23 cellular contexts compared by ENCODE assay signal in the genomic region with DNA sequence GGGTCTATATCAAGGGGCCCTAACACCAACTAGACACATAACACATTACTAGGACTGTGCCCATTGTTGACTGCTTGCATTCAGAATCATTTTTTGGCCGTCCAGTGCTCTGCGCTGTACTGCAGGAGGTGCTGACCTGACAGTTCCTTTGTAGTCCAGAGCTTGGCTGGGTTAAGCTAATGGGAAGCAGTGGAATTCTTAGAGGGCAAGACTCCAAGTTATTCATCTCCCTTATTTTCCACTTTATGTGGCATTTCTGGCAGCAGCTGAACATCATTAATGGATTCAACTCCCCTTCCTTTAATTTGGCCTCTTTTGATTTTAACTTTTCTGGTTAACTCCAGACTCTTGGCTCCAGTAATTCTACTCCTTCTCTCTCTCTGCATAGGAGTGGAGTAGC.
"Had no signal": no experiment of that assay in that cellular context is flagged by ENCODE, and none has a peak within 500 bp of the region (broad histone marks: within the 10 kb centered on the region; RNA-seq: fewer than 3 reads in every experiment).

No MANE protein-coding gene starts in this region.

- H3K9me3 Mint-ChIP-seq: neural progenitor cell had no signal

- H3K36me3 Mint-ChIP-seq: memory B cell; naive B cell; natural killer cell treated with Interleukin-12 subunit alpha and Interleukin-12 subunit beta and Interleukin-15 and Interleukin-18, amount 100 ng/mL, for 72 hours; neural progenitor cell; stimulated activated effector memory CD8-positive, alpha-beta T cell treated with anti-CD3 and anti-CD28 coated beads, Interleukin-12 subunit alpha, Interleukin-12 subunit beta, amount 100 ng/mL, for 72 hours had no signal

- H3K4me3 ChIP-seq: dorsolateral prefrontal cortex, lung, neural progenitor cell, right lobe of liver, stomach, thyroid gland, vagina had no signal

- H3K4me3 Mint-ChIP-seq: immature natural killer cell; memory B cell; naive B cell; natural killer cell treated with Interleukin-12 subunit alpha and Interleukin-12 subunit beta and Interleukin-15 and Interleukin-18, amount 100 ng/mL, for 72 hours; neural progenitor cell; stimulated activated effector memory CD8-positive, alpha-beta T cell treated with anti-CD3 and anti-CD28 coated beads, Interleukin-12 subunit alpha, Interleukin-12 subunit beta, amount 100 ng/mL, for 72 hours had no signal

- DNase-seq: dorsolateral prefrontal cortex; effector CD4-positive, alpha-beta T cell; hypothalamus; immature natural killer cell; naive B cell; right lobe of liver; small intestine; stimulated activated CD4-positive, alpha-beta T cell treated with anti-CD3 and anti-CD28 coated beads, Interleukin-15, amount 100 ng/mL, for 24 hours; stimulated activated CD4-positive, alpha-beta T cell treated with anti-CD3 and anti-CD28 coated beads, Interleukin-2, amount 100 ng/mL, for 48 hours; stimulated activated naive CD4-positive, alpha-beta T cell treated with Interleukin-2 at 50 U/mL for 16 hours; stomach; thyroid gland; trophoblast cell had no signal

- FAIRE-seq: frontal cortex, keratinocyte, small intestine had no signal

- H3K27me3 Mint-ChIP-seq: memory B cell; naive B cell; natural killer cell treated with Interleukin-12 subunit alpha and Interleukin-12 subunit beta and Interleukin-15 and Interleukin-18, amount 100 ng/mL, for 72 hours; progenitor cell of endocrine pancreas had no signal

- H3K27ac Mint-ChIP-seq: immature natural killer cell; memory B cell; naive B cell; natural killer cell treated with Interleukin-12 subunit alpha and Interleukin-12 subunit beta and Interleukin-15 and Interleukin-18, amount 100 ng/mL, for 72 hours; neural progenitor cell; progenitor cell of endocrine pancreas; stimulated activated effector memory CD8-positive, alpha-beta T cell treated with anti-CD3 and anti-CD28 coated beads, Interleukin-12 subunit alpha, Interleukin-12 subunit beta, amount 100 ng/mL, for 72 hours had no signal

- H3K4me1 Mint-ChIP-seq: immature natural killer cell; memory B cell; naive B cell; stimulated activated effector memory CD8-positive, alpha-beta T cell treated with anti-CD3 and anti-CD28 coated beads, Interleukin-12 subunit alpha, Interleukin-12 subunit beta, amount 100 ng/mL, for 72 hours had no signal

- ATAC-seq: left lobe of liver; natural killer cell treated with Interleukin-12 subunit alpha and Interleukin-12 subunit beta and Interleukin-15 and Interleukin-18, amount 100 ng/mL, for 72 hours; right lobe of liver; stimulated activated effector memory CD8-positive, alpha-beta T cell treated with anti-CD3 and anti-CD28 coated beads, Interleukin-12 subunit alpha, Interleukin-12 subunit beta, amount 100 ng/mL, for 72 hours had no signal
